In genomic region chr6:41939091-41939847, GRCh38 we compare ENCODE assay signal across 8 cellular contexts. TPM values are rescaled to one million over a fixed set of nuclear protein-coding genes. Genes with fewer than 3 reads are reported as not detected.
DNase-seq lines count a peak whose midpoint lies in the region; ATAC-seq and TF ChIP-seq lines count a peak whose summit lies in the region.

No MANE protein-coding gene starts in this region.

- H3K9me3 ChIP-seq in SJCRH30 (replicated peaks) (no peaks in the 10 kb centered on the region), upper lobe of right lung (no peaks in the 10 kb centered on the region)

- H3K4me3 Mint-ChIP-seq in mesothelial cell of epicardium, result peak overlapping the region; percentile 83

- peak; percentile 81 for DNase-seq in H7
- DNase-seq in SJCRH30, result peak; percentile 91 to 94
- peak; percentile 36 for DNase-seq in dedifferentiated amniotic fluid mesenchymal stem cell (ENCODE audit: extremely low spot score)
- no peak for DNase-seq in mesothelial cell of epicardium (ENCODE audit: low spot score in 2 of 2, unreplicated experiment in 2 of 2)
- peak; percentile 83 for DNase-seq in upper lobe of right lung
- no peak for DNase-seq in NCI-H1694 treated with DMSO at 0.1 percent for 48 hours (lab: John Stamatoyannopoulos, UW)

- peaks cover 9% of the 10 kb centered on the region for H3K36me3 Mint-ChIP-seq in mesothelial cell of epicardium

- H3K36me3 ChIP-seq in H7 (replicated peaks; ENCODE audit: control insufficient read depth, insufficient read depth, low read length) (peaks cover 6% of the 10 kb centered on the region), SJCRH30 (peaks cover 36% of the 10 kb centered on the region), upper lobe of right lung (peaks cover 19% of the 10 kb centered on the region)

- TF ChIP-seq CTCF in mesothelial cell of epicardium (IDR thresholded peaks at IDR 0.05; ENCODE audit: unreplicated experiment) (no peak), upper lobe of right lung (IDR thresholded peaks at IDR 0.05) (no peak)

- peak overlapping the region; percentile 94 for H3K27ac Mint-ChIP-seq in mesothelial cell of epicardium

- ATAC-seq in upper lobe of right lung, result peak; percentile 24
- no peak for ATAC-seq in HG02642 (IDR thresholded peaks at IDR 0.05; ENCODE audit: poor library complexity, unreplicated experiment)
- ATAC-seq in HG03175 (IDR thresholded peaks at IDR 0.05; ENCODE audit: unreplicated experiment), result no peak

- H3K27ac ChIP-seq in SJCRH30 (peak overlapping the region; percentile 56), upper lobe of right lung (peak overlapping the region; percentile 84)

- no peaks in the 10 kb centered on the region for H3K9me3 Mint-ChIP-seq in mesothelial cell of epicardium

- no peaks in the 10 kb centered on the region for H3K27me3 Mint-ChIP-seq in mesothelial cell of epicardium (ENCODE audit: low read depth)

- H3K4me3 ChIP-seq in H7 (ENCODE audit: insufficient read depth, low read depth, low read length) (no peak overlapping the region), SJCRH30 (peak overlapping the region; percentile 88), upper lobe of right lung (peak overlapping the region; percentile 92)

- H3K4me1 ChIP-seq in SJCRH30 (peaks cover 33% of the 10 kb centered on the region), upper lobe of right lung (peaks cover 75% of the 10 kb centered on the region)

- H3K4me1 Mint-ChIP-seq in mesothelial cell of epicardium, result peaks cover 44% of the 10 kb centered on the region

- H3K27me3 ChIP-seq in H7 (ENCODE audit: control insufficient read depth, insufficient read depth, low read length) (no peaks in the 10 kb centered on the region), SJCRH30 (no peaks in the 10 kb centered on the region), upper lobe of right lung (no peaks in the 10 kb centered on the region)

- intact Hi-C loops in upper lobe of right lung (cut with DNase I), result loop anchor here (5.0 to 10.0 kb wide), 2 partner anchors 103 to 154 kb away; partner anchors contain the start of genes PRICKLE4 and TOMM6

RNA-seq across cellular contexts. Expression of gene CCND3, which starts 2.3 kb away (rescaled TPM):
- total RNA-seq in H7 (2014; rRNA removed; shearing (Covaris generic)), result 27.7 and 36.4 TPM in 2 replicates
- 150 and 159 TPM in 2 replicates for total RNA-seq in SJCRH30 (2014; rRNA removed; shearing (Covaris generic))
- 37.2 to 42.0 TPM (median 39.5 TPM) in 3 replicates for total RNA-seq in mesothelial cell of epicardium
- 186 TPM for total RNA-seq in upper lobe of right lung

RNA-seq across cellular contexts. Expression of gene BYSL, which starts 18.0 kb away (rescaled TPM):
- 34.6 and 43.2 TPM in 2 replicates for total RNA-seq in H7 (2014; rRNA removed; shearing (Covaris generic))
- total RNA-seq in SJCRH30 (2014; rRNA removed; shearing (Covaris generic)), result 32.3 and 36.9 TPM in 2 replicates
- total RNA-seq in mesothelial cell of epicardium (32.7 to 36.5 TPM (median 32.8 TPM) in 3 replicates), upper lobe of right lung (11.6 TPM)

RNA-seq across cellular contexts. Expression of gene MED20, which starts 18.3 kb away (rescaled TPM):
- 42.2 and 52.5 TPM in 2 replicates for total RNA-seq in H7 (2014; rRNA removed; shearing (Covaris generic))
- 33.4 and 34.8 TPM in 2 replicates for total RNA-seq in SJCRH30 (2014; rRNA removed; shearing (Covaris generic))
- 24.1 to 25.1 TPM (median 25.1 TPM) in 3 replicates for total RNA-seq in mesothelial cell of epicardium
- total RNA-seq in upper lobe of right lung, result 18.3 TPM

RNA-seq across cellular contexts. Expression of gene USP49, which starts 44.1 kb away (rescaled TPM):
- 2.9 and 3.5 TPM in 2 replicates for total RNA-seq in H7 (2014; rRNA removed; shearing (Covaris generic))
- total RNA-seq in SJCRH30 (2014; rRNA removed; shearing (Covaris generic)), result 6.4 and 7.3 TPM in 2 replicates
- total RNA-seq in mesothelial cell of epicardium (12.0 to 13.8 TPM (median 12.1 TPM) in 3 replicates), upper lobe of right lung (2.7 TPM)

Comparison
In these comparisons a context has a peak if more than half of its experiments do, and no peak if none do; other contexts are left out.
1. DNase-seq: peak in H7 (single experiment), SJCRH30 (2 of 2), dedifferentiated amniotic fluid mesenchymal stem cell (single experiment) and upper lobe of right lung (single experiment); none in mesothelial cell of epicardium (0 of 2) and NCI-H1694 treated with DMSO at 0.1 percent for 48 hours (single experiment).